ENCODE assay signal across 11 cellular contexts in genomic region chr6:111691345-111692225, GRCh38.
DNase-seq lines count a peak whose midpoint lies in the region; ATAC-seq and TF ChIP-seq lines count a peak whose summit lies in the region.
"Had no signal": no experiment of that assay in that cellular context is flagged by ENCODE, and none has a peak within 500 bp of the region (broad histone marks: within the 10 kb centered on the region; RNA-seq: fewer than 3 reads in every experiment).

No MANE protein-coding gene starts in this region.

- no peak for DNase-seq in Calu3
- DNase-seq in Panc1 (ENCODE audit: low read depth, low spot score) = no peak
- DNase-seq in esophagus muscularis mucosa (ENCODE audit: extremely low spot score) = no peak
- peak in 1 of 2 donors; percentile 58 for DNase-seq in psoas muscle
- no peak for DNase-seq in SIG-M5 treated with dmso at 0.1 percent for 504 hours (lab: John Stamatoyannopoulos, UW; ENCODE audit: unreplicated experiment)
- no peak for DNase-seq in A172 (ENCODE audit: low spot score)
- no peak for DNase-seq in adrenal gland
- DNase-seq in NCI-H1436 treated with DMSO at 0.1 percent for 48 hours (lab: John Stamatoyannopoulos, UW) = no peak
- DNase-seq: KBM-7 had no signal

- no peaks in the 10 kb centered on the region for H3K9me3 Mint-ChIP-seq in Calu3 (ENCODE audit: low read depth, unreplicated experiment)

- H3K4me1 Mint-ChIP-seq in Calu3 (ENCODE audit: low read depth, unreplicated experiment) = peaks cover 30% of the 10 kb centered on the region

- H3K36me3 Mint-ChIP-seq in Calu3 (ENCODE audit: insufficient read depth, unreplicated experiment) = peaks cover 15% of the 10 kb centered on the region

- WGBS in esophagus muscularis mucosa = 39% methylated on average over 7 of the region's 7 CpGs
- WGBS in psoas muscle, 3 donors = 21 to 41% (median 25%) methylated on average over 7 of the region's 7 CpGs
- 77 to 90% (median 84%) methylated on average over 7 of the region's 7 CpGs for WGBS in adrenal gland, 4 donors

- CTCF ChIA-PET in Calu3 (lab: Charles Lee) (interaction anchor here (1.3 to 1.4 kb wide), 2 partner anchors 86 to 352 kb away, joined by 4 to 6 read pairs; partner anchors contain the start of gene TRAF3IP2), Panc1 (lab: Charles Lee) (no interaction called here)

- ATAC-seq in Panc1 (peak; percentile 24; the same call in 1 of the 2 replicates), psoas muscle (peak; percentile 82 to 92 (median 85))

- intact Hi-C loops in Calu3 (cut with micrococcal nuclease; ENCODE audit: unreplicated experiment) (no loop called here), Panc1 (cut with micrococcal nuclease; ENCODE audit: unreplicated experiment) (no loop called here), esophagus muscularis mucosa (cut with DNase I) (no loop called here), psoas muscle (cut with DNase I) (no loop called here), adrenal gland (cut with DNase I) (no loop called here)

- peak overlapping the region; percentile 49 for H3K27ac Mint-ChIP-seq in Calu3 (ENCODE audit: unreplicated experiment)
- H3K27ac Mint-ChIP-seq: memory B cell had no signal

- no peaks in the 10 kb centered on the region for H3K9me3 ChIP-seq in Panc1 (ENCODE audit: control insufficient read depth, insufficient read depth, low read depth, low read length)
- H3K9me3 ChIP-seq in esophagus muscularis mucosa = no peaks in the 10 kb centered on the region
- H3K9me3 ChIP-seq in psoas muscle = no peaks in the 10 kb centered on the region
- H3K9me3 ChIP-seq in adrenal gland (replicated peaks in 1 of 3) = no peaks in the 10 kb centered on the region

- TF ChIP-seq CTCF in Calu3 (IDR thresholded peaks at IDR 0.05; ENCODE audit: unreplicated experiment) = no peak
- TF ChIP-seq CTCF in Panc1 (IDR thresholded peaks at IDR 0.05) = no peak
- no peak for TF ChIP-seq CTCF in esophagus muscularis mucosa (IDR thresholded peaks at IDR 0.05)
- TF ChIP-seq CTCF in psoas muscle (IDR thresholded peaks at IDR 0.05) = no peak
- TF ChIP-seq CTCF in adrenal gland (IDR thresholded peaks at IDR 0.05) = no peak

- POLR2A ChIA-PET in Panc1 (lab: Charles Lee) = interaction anchor here (0.6 to 0.7 kb wide), 2 partner anchors 9 to 115 kb away, joined by 3 read pairs; no protein-coding TSS in a partner anchor

- H3K4me1 ChIP-seq in Panc1 (ENCODE audit: control insufficient read depth, insufficient read depth, low read length) = peaks cover 6% of the 10 kb centered on the region; the same call in 1 of the 2 replicates
- peaks cover 15 to 28% (median 24%) of the 10 kb centered on the region in 4 donors for H3K4me1 ChIP-seq in esophagus muscularis mucosa
- peaks cover 23% of the 10 kb centered on the region for H3K4me1 ChIP-seq in psoas muscle
- peaks cover 0 to 15% of the 10 kb centered on the region in 2 donors for H3K4me1 ChIP-seq in adrenal gland (replicated peaks in 1 of 2)

- no peak overlapping the region for H3K27ac ChIP-seq in Panc1 (ENCODE audit: low read length)
- peak overlapping the region in 3 of 4 donors; percentile 19 to 45 (median 28) for H3K27ac ChIP-seq in esophagus muscularis mucosa (replicated peaks in 1 of 4)
- H3K27ac ChIP-seq in psoas muscle = peak overlapping the region; percentile 76
- no peak overlapping the region for H3K27ac ChIP-seq in adrenal gland
- H3K27ac ChIP-seq: epithelial cell of prostate had no signal

- H3K27me3 ChIP-seq in Panc1 (ENCODE audit: control insufficient read depth, insufficient read depth, low read length) = peaks cover 15% of the 10 kb centered on the region
- H3K27me3 ChIP-seq in esophagus muscularis mucosa = no peaks in the 10 kb centered on the region
- H3K27me3 ChIP-seq in psoas muscle (ENCODE audit: insufficient read depth in 3 of 3, low read length in 2 of 3) = no peaks in the 10 kb centered on the region
- no peaks in the 10 kb centered on the region for H3K27me3 ChIP-seq in adrenal gland

- in situ Hi-C loops in Panc1 (cut with HindIII; ENCODE audit: low pct_unique_long_range_greater_than_20kb, low sequenced_read_pairs) = no loop called here

- TF ChIP-seq EP300 in esophagus muscularis mucosa (IDR thresholded peaks at IDR 0.05) = no peak

- H3K4me3 Mint-ChIP-seq in Calu3 (ENCODE audit: low read depth, unreplicated experiment) = peak overlapping the region; percentile 58
- H3K4me3 Mint-ChIP-seq: memory B cell had no signal

- no TSS peak for BruUV-seq in Calu3 (replicated peaks; lab: Mats Ljungman, UMichigan)
- BruUV-seq in Panc1 (replicated peaks; lab: Mats Ljungman, UMichigan) = no TSS peak

- H3K36me3 ChIP-seq in Panc1 (ENCODE audit: control insufficient read depth, insufficient read depth, low read length) = no peaks in the 10 kb centered on the region
- H3K36me3 ChIP-seq in esophagus muscularis mucosa = peaks cover 0 to 61% (median 23%) of the 10 kb centered on the region in 4 donors
- H3K36me3 ChIP-seq in psoas muscle (ENCODE audit: insufficient read depth in 1 of 2, low read depth in 1 of 2) = peaks cover 0 to 3% of the 10 kb centered on the region in 2 donors
- peaks cover 0 to 10% of the 10 kb centered on the region in 2 donors for H3K36me3 ChIP-seq in adrenal gland (replicated peaks in 1 of 2)

- TF ChIP-seq POLR2A in esophagus muscularis mucosa (IDR thresholded peaks at IDR 0.05; ENCODE audit: low read depth) (no peak), adrenal gland (IDR thresholded peaks at IDR 0.05) (no peak)

- H3K4me3 ChIP-seq in Panc1 (ENCODE audit: low read depth in 2 of 2, low read length in 2 of 2) (no peak overlapping the region), esophagus muscularis mucosa (no peak overlapping the region), psoas muscle (no peak overlapping the region), adrenal gland (no peak overlapping the region)

- H3K27me3 Mint-ChIP-seq in Calu3 (ENCODE audit: unreplicated experiment) = no peaks in the 10 kb centered on the region
- H3K27me3 Mint-ChIP-seq: memory B cell had no signal

Comparison
In these comparisons a context has a peak if more than half of its experiments do, and no peak if none do; other contexts are left out.
1. H3K27ac ChIP-seq: peak in esophagus muscularis mucosa (3 of 4) and psoas muscle (single experiment); none in Panc1 (single experiment) and adrenal gland (0 of 5).